Comparison of ENCODE assay signal across 20 cellular contexts in genomic region chr4:70759627-70760026, GRCh38. TPM values are rescaled to one million over a fixed set of nuclear protein-coding genes. Genes with fewer than 3 reads are reported as not detected.
DNase-seq lines count a peak whose midpoint lies in the region; ATAC-seq, FAIRE-seq and TF ChIP-seq lines count a peak whose summit lies in the region.
"Had no signal": no experiment of that assay in that cellular context is flagged by ENCODE, and none has a peak within 500 bp of the region (broad histone marks: within the 10 kb centered on the region; RNA-seq: fewer than 3 reads in every experiment).

No MANE protein-coding gene starts in this region.

- H3K23ac ChIP-seq in trophoblast cell (ENCODE audit: low read length): no peak overlapping the region

- H3K36me3 ChIP-seq in astrocyte (ENCODE audit: insufficient read depth, low read length): peaks cover 7% of the 10 kb centered on the region
- H3K36me3 ChIP-seq in naive thymus-derived CD4-positive, alpha-beta T cell (ENCODE audit: control insufficient read depth in 2 of 3, insufficient read depth in 3 of 3, low read length in 3 of 3): peaks cover 0 to 7% (median 0%) of the 10 kb centered on the region in 3 experiments
- H3K36me3 ChIP-seq in trophoblast cell (ENCODE audit: control insufficient read depth in 1 of 2, insufficient read depth in 2 of 2, low read length in 2 of 2): peaks cover 0 to 1% of the 10 kb centered on the region in 2 experiments

- no peak overlapping the region for H2BK5ac ChIP-seq in trophoblast cell (ENCODE audit: low read depth, low read length, poor library complexity)

- FAIRE-seq in GM18507 (lab: Jason Lieb, UNC) (peak; percentile 56), astrocyte (lab: Jason Lieb, UNC) (no peak)
- FAIRE-seq: pancreas had no signal

- H3K18ac ChIP-seq in trophoblast cell (ENCODE audit: low read length): no peak overlapping the region

- ATAC-seq in activated CD4-positive, alpha-beta T cell treated with anti-CD3 and anti-CD28 coated beads for 36 hours: no peak
- no peak for ATAC-seq in naive thymus-derived CD4-positive, alpha-beta T cell
- ATAC-seq: mucosa of descending colon, pancreas had no signal

- H3K4me2 ChIP-seq in astrocyte (ENCODE audit: low read length) (no peak overlapping the region), trophoblast cell (ENCODE audit: low read length) (no peak overlapping the region)
- H3K4me2 ChIP-seq: hepatocyte had no signal

- POLR2A ChIA-PET in activated CD4-positive, alpha-beta T cell treated with anti-CD3 and anti-CD28 coated beads for 36 hours (lab: Charles Lee): no interaction called here
- POLR2A ChIA-PET in naive thymus-derived CD4-positive, alpha-beta T cell (lab: Charles Lee): interaction anchor here (0.8 kb wide), 1 partner anchor 25 kb away, joined by 3 read pairs; no protein-coding TSS in a partner anchor

- H3K9me3 ChIP-seq in astrocyte (ENCODE audit: insufficient read depth, low read depth, low read length): no peaks in the 10 kb centered on the region
- H3K9me3 ChIP-seq in naive thymus-derived CD4-positive, alpha-beta T cell (ENCODE audit: control insufficient read depth in 2 of 3, low read length in 3 of 3): no peaks in the 10 kb centered on the region
- no peaks in the 10 kb centered on the region for H3K9me3 ChIP-seq in trophoblast cell (ENCODE audit: insufficient read depth, low read depth, low read length)
- H3K9me3 ChIP-seq: mucosa of descending colon, pancreas, transverse colon had no signal

- no peak overlapping the region for H2BK120ac ChIP-seq in trophoblast cell (ENCODE audit: insufficient read depth, low read length, poor library complexity)

- no peaks in the 10 kb centered on the region for H3K27me3 Mint-ChIP-seq in activated CD4-positive, alpha-beta T cell treated with anti-CD3 and anti-CD28 coated beads for 36 hours
- H3K27me3 Mint-ChIP-seq in astrocyte (ENCODE audit: low read depth, unreplicated experiment): no peaks in the 10 kb centered on the region
- H3K27me3 Mint-ChIP-seq in naive thymus-derived CD4-positive, alpha-beta T cell: no peaks in the 10 kb centered on the region
- H3K27me3 Mint-ChIP-seq: activated CD4-positive, alpha-beta memory T cell treated with anti-CD3 and anti-CD28 coated beads for 36 hours had no signal

- no peak overlapping the region for H3K14ac ChIP-seq in trophoblast cell (ENCODE audit: low read length)

- intact Hi-C loops in activated CD4-positive, alpha-beta T cell treated with anti-CD3 and anti-CD28 coated beads for 36 hours (cut with DNase I, micrococcal nuclease): no loop called here
- intact Hi-C loops in naive thymus-derived CD4-positive, alpha-beta T cell (cut with micrococcal nuclease): loop anchor here in 1 of 2 donors (2.0 kb wide), 1 partner anchor 23 kb away; no protein-coding TSS in a partner anchor

- DNase-seq in activated CD4-positive, alpha-beta T cell treated with anti-CD3 and anti-CD28 coated beads for 36 hours: no peak
- no peak for DNase-seq in activated CD4-positive, alpha-beta T cell treated with anti-CD3 and anti-CD28 coated beads for 1 hour
- DNase-seq in GM18507 (ENCODE audit: extremely low spot score, insufficient read length, low read depth) (no peak), astrocyte (ENCODE audit: low read depth) (peak; percentile 9), trophoblast cell (no peak), DMS79 (lab: John Stamatoyannopoulos, UW) (no peak)
- DNase-seq in naive thymus-derived CD4-positive, alpha-beta T cell: peak in 1 of 9 donors; percentile 5
- DNase-seq in stimulated activated CD4-positive, alpha-beta T cell treated with anti-CD3 and anti-CD28 coated beads, Interleukin-4, amount 100 ng/mL, for 4 hours: no peak
- DNase-seq: 8988T; activated CD4-positive, alpha-beta memory T cell treated with anti-CD3 and anti-CD28 coated beads for 36 hours; activated effector memory CD4-positive, alpha-beta T cell treated with anti-CD3 and anti-CD28 coated beads, Interleukin-2, amount 50 U/mL, for 16 hours; dermis blood vessel endothelial cell; kidney glomerular epithelial cell; mucosa of descending colon; NCI-H1092; NCI-H774; pancreas; transverse colon had no signal

- no peak overlapping the region for H4K8ac ChIP-seq in trophoblast cell (ENCODE audit: low read depth, low read length)

- H4K91ac ChIP-seq in trophoblast cell (ENCODE audit: low read depth, low read length): no peak overlapping the region

- peak overlapping the region; percentile 14 for H3K27ac Mint-ChIP-seq in activated CD4-positive, alpha-beta T cell treated with anti-CD3 and anti-CD28 coated beads for 36 hours
- no peak overlapping the region for H3K27ac Mint-ChIP-seq in astrocyte (ENCODE audit: unreplicated experiment)
- H3K27ac Mint-ChIP-seq in naive thymus-derived CD4-positive, alpha-beta T cell: peak overlapping the region in 6 of 9 donors; percentile 3 to 72 (median 16)
- H3K27ac Mint-ChIP-seq: activated CD4-positive, alpha-beta memory T cell treated with anti-CD3 and anti-CD28 coated beads for 36 hours had no signal

- H3K27me3 ChIP-seq in astrocyte (ENCODE audit: insufficient read depth, low read length): no peaks in the 10 kb centered on the region
- no peaks in the 10 kb centered on the region for H3K27me3 ChIP-seq in naive thymus-derived CD4-positive, alpha-beta T cell (ENCODE audit: control insufficient read depth in 2 of 2, insufficient read depth in 2 of 2, low read length in 2 of 2)
- H3K27me3 ChIP-seq in trophoblast cell (ENCODE audit: insufficient read depth, low read length): no peaks in the 10 kb centered on the region
- H3K27me3 ChIP-seq: brain microvascular endothelial cell, hepatocyte, pancreas, transverse colon had no signal

- TF ChIP-seq CTCF in astrocyte (IDR thresholded peaks at IDR 0.05; ENCODE audit: insufficient read depth, low read depth, low read length): no peak

- CTCF ChIA-PET in activated CD4-positive, alpha-beta T cell treated with anti-CD3 and anti-CD28 coated beads for 36 hours (lab: Charles Lee): no interaction called here
- CTCF ChIA-PET in naive thymus-derived CD4-positive, alpha-beta T cell (lab: Charles Lee): interaction anchor here (1.3 to 1.4 kb wide), 2 partner anchors 10 to 22 kb away, joined by 4 read pairs; no protein-coding TSS in a partner anchor

- peaks cover 43% of the 10 kb centered on the region for H4K20me1 ChIP-seq in astrocyte (ENCODE audit: insufficient read depth, low read length)

- H3K4ac ChIP-seq in trophoblast cell (ENCODE audit: low read depth, low read length): no peak overlapping the region

- no peaks in the 10 kb centered on the region for H3K79me1 ChIP-seq in trophoblast cell (ENCODE audit: low read length)

- no peak overlapping the region for H3K9ac ChIP-seq in astrocyte (ENCODE audit: low read length)
- no peak overlapping the region for H3K9ac ChIP-seq in trophoblast cell (ENCODE audit: low read length)

- H3K4me3 ChIP-seq in astrocyte (ENCODE audit: insufficient read depth, low read depth, low read length) (no peak overlapping the region), trophoblast cell (ENCODE audit: low read depth, low read length) (no peak overlapping the region)
- H3K4me3 ChIP-seq in naive thymus-derived CD4-positive, alpha-beta T cell (ENCODE audit: low read length): no peak overlapping the region
- H3K4me3 ChIP-seq: hepatocyte, mucosa of descending colon, pancreas, transverse colon had no signal

- no peak overlapping the region for H4K12ac ChIP-seq in trophoblast cell (ENCODE audit: low read depth, low read length)

- no peak overlapping the region for H2BK12ac ChIP-seq in trophoblast cell (ENCODE audit: low read length)

- peaks cover 14% of the 10 kb centered on the region for H3K4me1 Mint-ChIP-seq in activated CD4-positive, alpha-beta T cell treated with anti-CD3 and anti-CD28 coated beads for 36 hours
- H3K4me1 Mint-ChIP-seq in astrocyte (ENCODE audit: low read depth, unreplicated experiment): peaks cover 6% of the 10 kb centered on the region
- H3K4me1 Mint-ChIP-seq in naive thymus-derived CD4-positive, alpha-beta T cell: peaks cover 13 to 23% (median 16%) of the 10 kb centered on the region in 7 donors

- H3K79me2 ChIP-seq in astrocyte (ENCODE audit: insufficient read depth, low read length) (peaks cover 52% of the 10 kb centered on the region), trophoblast cell (ENCODE audit: control insufficient read depth, insufficient read depth, low read length, poor library complexity) (no peaks in the 10 kb centered on the region)

- H3K9me3 Mint-ChIP-seq in activated CD4-positive, alpha-beta T cell treated with anti-CD3 and anti-CD28 coated beads for 36 hours (ENCODE audit: low read depth): no peaks in the 10 kb centered on the region
- H3K9me3 Mint-ChIP-seq in astrocyte (ENCODE audit: unreplicated experiment): no peaks in the 10 kb centered on the region
- H3K9me3 Mint-ChIP-seq in naive thymus-derived CD4-positive, alpha-beta T cell: peaks cover 0 to 12% (median 0%) of the 10 kb centered on the region in 11 donors
- H3K9me3 Mint-ChIP-seq: activated CD4-positive, alpha-beta memory T cell treated with anti-CD3 and anti-CD28 coated beads for 36 hours had no signal

- H3K4me1 ChIP-seq in astrocyte (ENCODE audit: insufficient read depth, low read length) (peaks cover 5% of the 10 kb centered on the region), trophoblast cell (ENCODE audit: control insufficient read depth in 1 of 2, insufficient read depth in 2 of 2, low read length in 2 of 2) (no peaks in the 10 kb centered on the region)
- no peaks in the 10 kb centered on the region for H3K4me1 ChIP-seq in naive thymus-derived CD4-positive, alpha-beta T cell (ENCODE audit: control insufficient read depth in 2 of 2, insufficient read depth in 2 of 2, low read length in 2 of 2)

- H3K36me3 Mint-ChIP-seq in activated CD4-positive, alpha-beta T cell treated with anti-CD3 and anti-CD28 coated beads for 36 hours (ENCODE audit: low read depth): peaks cover 14% of the 10 kb centered on the region
- peaks cover 9% of the 10 kb centered on the region for H3K36me3 Mint-ChIP-seq in astrocyte (ENCODE audit: low read depth, unreplicated experiment)
- peaks cover 13 to 39% (median 34%) of the 10 kb centered on the region in 5 donors for H3K36me3 Mint-ChIP-seq in naive thymus-derived CD4-positive, alpha-beta T cell

- H2AFZ ChIP-seq in astrocyte (ENCODE audit: low read depth, low read length) (no peak overlapping the region), trophoblast cell (ENCODE audit: insufficient read depth, low read length, poor library complexity) (no peak overlapping the region)
- H2AFZ ChIP-seq: hepatocyte had no signal

- H3K27ac ChIP-seq in astrocyte (ENCODE audit: low read depth, low read length): no peak overlapping the region
- H3K27ac ChIP-seq in naive thymus-derived CD4-positive, alpha-beta T cell (ENCODE audit: low read depth, low read length): no peak overlapping the region
- no peak overlapping the region for H3K27ac ChIP-seq in trophoblast cell (ENCODE audit: low read depth, low read length)
- H3K27ac ChIP-seq: brain microvascular endothelial cell, hepatocyte, pancreas, transverse colon had no signal

- H3K4me3 Mint-ChIP-seq in activated CD4-positive, alpha-beta T cell treated with anti-CD3 and anti-CD28 coated beads for 36 hours: no peak overlapping the region
- H3K4me3 Mint-ChIP-seq in astrocyte (ENCODE audit: unreplicated experiment): no peak overlapping the region
- peak overlapping the region in 9 of 10 donors; percentile 19 to 64 (median 56) for H3K4me3 Mint-ChIP-seq in naive thymus-derived CD4-positive, alpha-beta T cell
- H3K4me3 Mint-ChIP-seq: activated CD4-positive, alpha-beta memory T cell treated with anti-CD3 and anti-CD28 coated beads for 36 hours had no signal

- H2AK5ac ChIP-seq in trophoblast cell (ENCODE audit: low read length): no peak overlapping the region

RNA-seq across cellular contexts. Expression of gene RUFY3, which starts 37.9 kb away (rescaled TPM):
- total RNA-seq in activated CD4-positive, alpha-beta T cell treated with anti-CD3 and anti-CD28 coated beads for 36 hours: 10 to 100 TPM; 10.6 to 11.2 TPM
- 51.9 and 57.5 TPM in 2 replicates for total RNA-seq in astrocyte
- 10 to 100 TPM; 17.3 to 41.2 (median 39.3) TPM for total RNA-seq in naive thymus-derived CD4-positive, alpha-beta T cell
- 1 to 10 TPM; 4.0 to 5.7 TPM for polyA plus RNA-seq in naive thymus-derived CD4-positive, alpha-beta T cell
- 22.8 and 24.6 TPM in 2 replicates for polyA plus RNA-seq in trophoblast cell (2013)

Comparison
In these comparisons a context has a peak if more than half of its experiments do, and no peak if none do; other contexts are left out.
1. H3K4me3 Mint-ChIP-seq: peak in naive thymus-derived CD4-positive, alpha-beta T cell (9 of 10); none in activated CD4-positive, alpha-beta T cell treated with anti-CD3 and anti-CD28 coated beads for 36 hours (single experiment) and astrocyte (single experiment).